ENCODE assay signal across 12 cellular contexts in the genomic region with DNA sequence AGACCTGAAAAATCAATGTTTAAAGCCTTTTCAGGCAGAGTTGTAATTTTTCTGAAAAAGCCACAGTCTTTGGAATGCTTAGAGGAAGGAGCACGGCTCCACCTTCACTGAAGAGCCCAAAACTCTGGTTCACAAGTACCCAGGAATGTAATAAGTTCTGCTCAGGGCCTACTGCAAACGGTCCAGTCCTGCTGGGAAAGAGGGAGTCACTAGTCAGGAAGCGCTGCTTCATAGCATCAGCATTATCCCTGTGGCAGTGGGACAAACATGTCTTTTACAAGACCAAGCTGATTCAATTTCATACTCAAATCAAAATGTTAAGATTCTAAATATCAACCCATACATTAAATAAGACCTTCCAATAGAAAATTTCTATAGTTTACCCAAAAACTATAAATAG.
DNase-seq lines count a peak whose midpoint lies in the region; ATAC-seq, FAIRE-seq and TF ChIP-seq lines count a peak whose summit lies in the region.
"Had no signal": no experiment of that assay in that cellular context is flagged by ENCODE, and none has a peak within 500 bp of the region (broad histone marks: within the 10 kb centered on the region; RNA-seq: fewer than 3 reads in every experiment).

No MANE protein-coding gene starts in this region.

- TF ChIP-seq EP300 in GM12878 (IDR thresholded peaks at IDR 0.05; ENCODE audit: borderline replicate concordance in 1 of 2, control insufficient read depth in 1 of 2, low read depth in 2 of 2, low read length in 2 of 2) = no peak

- no peaks in the 10 kb centered on the region for H3K9me3 Mint-ChIP-seq in activated naive CD4-positive, alpha-beta T cell treated with anti-CD3 and anti-CD28 coated beads, Interleukin-2, amount 50 U/mL, for 24 hours
- H3K9me3 Mint-ChIP-seq in activated naive CD4-positive, alpha-beta T cell treated with anti-CD3 and anti-CD28 coated beads for 36 hours = no peaks in the 10 kb centered on the region

- POLR2A ChIA-PET in GM12878 (lab: Charles Lee) = no interaction called here

- no peaks in the 10 kb centered on the region for H3K4me1 ChIP-seq in GM12878 (ENCODE audit: control insufficient read depth, insufficient read depth, low read length)
- H3K4me1 ChIP-seq in vagina = peaks cover 15% of the 10 kb centered on the region

- no peak for TF ChIP-seq POLR2A in GM12878 (IDR thresholded peaks at IDR 0.05; ENCODE audit: low read depth, low read length)
- no peak for TF ChIP-seq POLR2A in vagina (IDR thresholded peaks at IDR 0.05)

- no peak overlapping the region for H2AFZ ChIP-seq in GM12878 (ENCODE audit: control insufficient read depth, low read depth, low read length)

- no TSS peak for BruUV-seq in GM12878 (replicated peaks; lab: Mats Ljungman, UMichigan)

- no peak overlapping the region for H3K9ac ChIP-seq in GM12878 (ENCODE audit: control insufficient read depth, insufficient read depth, low read length)

- no peaks in the 10 kb centered on the region; the same call in 1 of the 2 replicates for H4K20me1 ChIP-seq in GM12878 (ENCODE audit: control insufficient read depth, insufficient read depth)

- H3K27me3 ChIP-seq in GM12878 (replicated peaks in 1 of 2; ENCODE audit: control insufficient read depth in 2 of 2, insufficient read depth in 2 of 2, low read length in 1 of 2) (no peaks in the 10 kb centered on the region), vagina (no peaks in the 10 kb centered on the region)

- H3K4me2 ChIP-seq in GM12878 (ENCODE audit: control insufficient read depth, insufficient read depth) = no peak overlapping the region

- H3K36me3 ChIP-seq in GM12878 (ENCODE audit: control insufficient read depth in 2 of 2, insufficient read depth in 2 of 2, low read length in 1 of 2) = peaks cover 5 to 36% of the 10 kb centered on the region in 2 experiments
- H3K36me3 ChIP-seq in vagina = peaks cover 0 to 20% of the 10 kb centered on the region in 2 donors

- peak; percentile 18 for FAIRE-seq in GM12878 (lab: Jason Lieb, UNC)
- no peak for FAIRE-seq in frontal cortex (lab: Jason Lieb, UNC)

- no peak for TF ChIP-seq CTCF in GM12878 (IDR thresholded peaks at IDR 0.05 in 2 of 3, conservative IDR thresholded peaks at IDR 0.05 in 1 of 3; ENCODE audit: control insufficient read depth in 2 of 3, extremely low read depth in 1 of 3, insufficient read depth in 1 of 3, low read depth in 3 of 3, low read length in 3 of 3)
- no peak for TF ChIP-seq CTCF in vagina (IDR thresholded peaks at IDR 0.05)

- ATAC-seq in GM12878 = no peak
- ATAC-seq in GM18909 (IDR thresholded peaks at IDR 0.05; ENCODE audit: poor library complexity, unreplicated experiment) = no peak
- ATAC-seq: effector memory CD8-positive, alpha-beta T cell had no signal

- no peaks in the 10 kb centered on the region for H3K27me3 Mint-ChIP-seq in activated naive CD4-positive, alpha-beta T cell treated with anti-CD3 and anti-CD28 coated beads, Interleukin-2, amount 50 U/mL, for 24 hours
- H3K27me3 Mint-ChIP-seq in activated naive CD4-positive, alpha-beta T cell treated with anti-CD3 and anti-CD28 coated beads for 36 hours (ENCODE audit: low read depth) = no peaks in the 10 kb centered on the region
- H3K27me3 Mint-ChIP-seq: effector memory CD8-positive, alpha-beta T cell had no signal

- H3K9me3 ChIP-seq in GM12878 (replicated peaks; ENCODE audit: control insufficient read depth, insufficient read depth, low read length) = no peaks in the 10 kb centered on the region; the same call in 2 of the 3 replicates
- H3K9me3 ChIP-seq in vagina = no peaks in the 10 kb centered on the region

- no peak for TF ChIP-seq RAD21 in GM12878 (IDR thresholded peaks at IDR 0.05; ENCODE audit: insufficient read depth, low read depth, low read length)

- RAD21 ChIA-PET in GM12878 (lab: Charles Lee; ENCODE audit: unreplicated experiment) = no interaction called here

- no peaks in the 10 kb centered on the region for H3K79me2 ChIP-seq in GM12878 (ENCODE audit: control insufficient read depth, insufficient read depth, low read length)

- H3K4me1 Mint-ChIP-seq in activated naive CD4-positive, alpha-beta T cell treated with anti-CD3 and anti-CD28 coated beads, Interleukin-2, amount 50 U/mL, for 24 hours = peaks cover 28% of the 10 kb centered on the region
- peaks cover 9% of the 10 kb centered on the region for H3K4me1 Mint-ChIP-seq in activated naive CD4-positive, alpha-beta T cell treated with anti-CD3 and anti-CD28 coated beads for 36 hours (ENCODE audit: low read depth)

- SMC1A ChIA-PET in GM12878 (lab: Charles Lee; ENCODE audit: uncharacterized antibody, unreplicated experiment) = no interaction called here

- intact Hi-C loops in activated naive CD4-positive, alpha-beta T cell treated with anti-CD3 and anti-CD28 coated beads for 36 hours (cut with micrococcal nuclease) = no loop called here
- intact Hi-C loops in GM12878 (cut with micrococcal nuclease; ENCODE audit: unreplicated experiment) (no loop called here), vagina (cut with DNase I) (no loop called here)

- H3K4me3 Mint-ChIP-seq in activated naive CD4-positive, alpha-beta T cell treated with anti-CD3 and anti-CD28 coated beads, Interleukin-2, amount 50 U/mL, for 24 hours = no peak overlapping the region
- no peak overlapping the region for H3K4me3 Mint-ChIP-seq in activated naive CD4-positive, alpha-beta T cell treated with anti-CD3 and anti-CD28 coated beads for 36 hours
- H3K4me3 Mint-ChIP-seq: effector memory CD8-positive, alpha-beta T cell; neural crest cell had no signal

- no peak overlapping the region for H3K4me3 ChIP-seq in GM12878
- H3K4me3 ChIP-seq in vagina = no peak overlapping the region

- in situ Hi-C loops in GM12878 (cut with MboI) = no loop called here

- DNase-seq in activated naive CD4-positive, alpha-beta T cell treated with anti-CD3 and anti-CD28 coated beads for 36 hours = no peak
- DNase-seq in GM12878 (ENCODE audit: low read depth, low spot score) (no peak), lung microvascular endothelial cell (ENCODE audit: low read depth in 2 of 2) (peak; percentile 11 to 16), vagina (ENCODE audit: extremely low spot score in 2 of 2) (no peak), frontal cortex (ENCODE audit: low spot score in 2 of 2) (no peak)
- DNase-seq in activated CD4-positive, alpha-beta T cell treated with anti-CD3 and anti-CD28 coated beads, Interleukin-2, amount 50 U/mL, for 48 hours = no peak
- DNase-seq: effector memory CD8-positive, alpha-beta T cell; left cardiac atrium; SIG-M5 had no signal

- CTCF ChIA-PET in activated naive CD4-positive, alpha-beta T cell treated with anti-CD3 and anti-CD28 coated beads for 36 hours (lab: Charles Lee) = no interaction called here
- CTCF ChIA-PET in GM12878 (lab: Yijun Ruan, JAX) = interaction anchor here (1.7 kb wide), 1 partner anchor 34 kb away, joined by 4 read pairs; no protein-coding TSS in a partner anchor

- H3K36me3 Mint-ChIP-seq in activated naive CD4-positive, alpha-beta T cell treated with anti-CD3 and anti-CD28 coated beads, Interleukin-2, amount 50 U/mL, for 24 hours = peaks cover 54% of the 10 kb centered on the region
- peaks cover 60% of the 10 kb centered on the region for H3K36me3 Mint-ChIP-seq in activated naive CD4-positive, alpha-beta T cell treated with anti-CD3 and anti-CD28 coated beads for 36 hours (ENCODE audit: low read depth)

- WGBS in GM12878 (ENCODE audit: insufficient coverage, insufficient replicate concordance, low lambda C conversion rate, missing lambda C conversion rate) = 83% methylated on average over 3 of the region's 3 CpGs

- H3K27ac Mint-ChIP-seq in activated naive CD4-positive, alpha-beta T cell treated with anti-CD3 and anti-CD28 coated beads, Interleukin-2, amount 50 U/mL, for 24 hours = peak overlapping the region; percentile 80
- H3K27ac Mint-ChIP-seq in activated naive CD4-positive, alpha-beta T cell treated with anti-CD3 and anti-CD28 coated beads for 36 hours = no peak overlapping the region

- no peak overlapping the region for H3K27ac ChIP-seq in GM12878 (ENCODE audit: control insufficient read depth, insufficient read depth)
- peak overlapping the region; percentile 45 for H3K27ac ChIP-seq in vagina

TF ChIP-seq in GM12878, 131 proteins besides CTCF, POLR2A, EP300 and RAD21 (continues in another document):
- TF ChIP-seq RUNX3 (IDR thresholded peaks at IDR 0.05; ENCODE audit: low read length) (no peak), YBX1 (IDR thresholded peaks at IDR 0.05) (no peak), IRF4 (IDR thresholded peaks at IDR 0.05; ENCODE audit: low read depth, low read length) (no peak), ZNF24 (IDR thresholded peaks at IDR 0.05) (no peak)
- TF ChIP-seq, protein P1, sequence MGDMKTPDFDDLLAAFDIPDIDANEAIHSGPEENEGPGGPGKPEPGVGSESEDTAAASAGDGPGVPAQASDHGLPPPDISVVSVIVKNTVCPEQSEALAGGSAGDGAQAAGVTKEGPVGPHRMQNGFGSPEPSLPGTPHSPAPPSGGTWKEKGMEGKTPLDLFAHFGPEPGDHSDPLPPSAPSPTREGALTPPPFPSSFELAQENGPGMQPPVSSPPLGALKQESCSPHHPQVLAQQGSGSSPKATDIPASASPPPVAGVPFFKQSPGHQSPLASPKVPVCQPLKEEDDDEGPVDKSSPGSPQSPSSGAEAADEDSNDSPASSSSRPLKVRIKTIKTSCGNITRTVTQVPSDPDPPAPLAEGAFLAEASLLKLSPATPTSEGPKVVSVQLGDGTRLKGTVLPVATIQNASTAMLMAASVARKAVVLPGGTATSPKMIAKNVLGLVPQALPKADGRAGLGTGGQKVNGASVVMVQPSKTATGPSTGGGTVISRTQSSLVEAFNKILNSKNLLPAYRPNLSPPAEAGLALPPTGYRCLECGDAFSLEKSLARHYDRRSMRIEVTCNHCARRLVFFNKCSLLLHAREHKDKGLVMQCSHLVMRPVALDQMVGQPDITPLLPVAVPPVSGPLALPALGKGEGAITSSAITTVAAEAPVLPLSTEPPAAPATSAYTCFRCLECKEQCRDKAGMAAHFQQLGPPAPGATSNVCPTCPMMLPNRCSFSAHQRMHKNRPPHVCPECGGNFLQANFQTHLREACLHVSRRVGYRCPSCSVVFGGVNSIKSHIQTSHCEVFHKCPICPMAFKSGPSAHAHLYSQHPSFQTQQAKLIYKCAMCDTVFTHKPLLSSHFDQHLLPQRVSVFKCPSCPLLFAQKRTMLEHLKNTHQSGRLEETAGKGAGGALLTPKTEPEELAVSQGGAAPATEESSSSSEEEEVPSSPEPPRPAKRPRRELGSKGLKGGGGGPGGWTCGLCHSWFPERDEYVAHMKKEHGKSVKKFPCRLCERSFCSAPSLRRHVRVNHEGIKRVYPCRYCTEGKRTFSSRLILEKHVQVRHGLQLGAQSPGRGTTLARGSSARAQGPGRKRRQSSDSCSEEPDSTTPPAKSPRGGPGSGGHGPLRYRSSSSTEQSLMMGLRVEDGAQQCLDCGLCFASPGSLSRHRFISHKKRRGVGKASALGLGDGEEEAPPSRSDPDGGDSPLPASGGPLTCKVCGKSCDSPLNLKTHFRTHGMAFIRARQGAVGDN (IDR thresholded peaks at IDR 0.05) = no peak

Comparison
In these comparisons a context has a peak if more than half of its experiments do, and no peak if none do; other contexts are left out.
1. DNase-seq: peak in lung microvascular endothelial cell (2 of 2); none in activated naive CD4-positive, alpha-beta T cell treated with anti-CD3 and anti-CD28 coated beads for 36 hours (single experiment), GM12878 (single experiment), vagina (0 of 2), activated CD4-positive, alpha-beta T cell treated with anti-CD3 and anti-CD28 coated beads, Interleukin-2, amount 50 U/mL, for 48 hours (0 of 2) and frontal cortex (0 of 2).